In genomic region chr15:37093480-37094410, GRCh38 we compare ENCODE assay signal across 1 cellular context.
TF ChIP-seq lines count a peak whose summit lies in the region.

No MANE protein-coding gene starts in this region.

TF ChIP-seq in WTC11, 78 proteins besides CTCF, POLR2A, EP300 and RAD21 (continued from another document):
- TF ChIP-seq E2F4 (CRISPR knock-in tag; IDR thresholded peaks at IDR 0.05; ENCODE audit: borderline replicate concordance, low read depth) (no peak), SMAD4 (CRISPR knock-in tag; IDR thresholded peaks at IDR 0.05) (no peak), USF2 (CRISPR knock-in tag; IDR thresholded peaks at IDR 0.05) (no peak), NR3C1 (CRISPR knock-in tag; conservative IDR thresholded peaks at IDR 0.05; ENCODE audit: low read depth) (no peak), TP53 (CRISPR knock-in tag; IDR thresholded peaks at IDR 0.05) (no peak), ZNF232 (CRISPR knock-in tag; IDR thresholded peaks at IDR 0.05) (no peak), KAT7 (CRISPR knock-in tag; IDR thresholded peaks at IDR 0.05; ENCODE audit: borderline replicate concordance) (no peak), FOXJ3 (CRISPR knock-in tag; IDR thresholded peaks at IDR 0.05; ENCODE audit: borderline replicate concordance) (no peak), OVOL2 (CRISPR knock-in tag; IDR thresholded peaks at IDR 0.05; ENCODE audit: borderline replicate concordance) (no peak), E2F1 (CRISPR knock-in tag; IDR thresholded peaks at IDR 0.05) (no peak), GRHL2 (CRISPR knock-in tag; IDR thresholded peaks at IDR 0.05; ENCODE audit: insufficient replicate concordance, severe bottlenecking) (no peak)
TF ChIP-seq in WTC11: peak in this region for 0.
